In genomic region chr20:768426-768978, GRCh38 we compare ENCODE assay signal across 1 cellular context.
TF ChIP-seq lines count a peak whose summit lies in the region.

Gene SLC52A3 (minus strand): TSS chr20:768500. CDS start chr20:765774, 2,726 bp downstream.

TF ChIP-seq in GM23338, 12 proteins besides CTCF, POLR2A, EP300 and RAD21 (continued from another document):
- no peak for TF ChIP-seq ZNF462 (CRISPR knock-in tag; IDR thresholded peaks at IDR 0.05)
- no peak for TF ChIP-seq CREB1 (CRISPR knock-in tag; IDR thresholded peaks at IDR 0.05; ENCODE audit: low read depth)
- TF ChIP-seq, protein P1, sequence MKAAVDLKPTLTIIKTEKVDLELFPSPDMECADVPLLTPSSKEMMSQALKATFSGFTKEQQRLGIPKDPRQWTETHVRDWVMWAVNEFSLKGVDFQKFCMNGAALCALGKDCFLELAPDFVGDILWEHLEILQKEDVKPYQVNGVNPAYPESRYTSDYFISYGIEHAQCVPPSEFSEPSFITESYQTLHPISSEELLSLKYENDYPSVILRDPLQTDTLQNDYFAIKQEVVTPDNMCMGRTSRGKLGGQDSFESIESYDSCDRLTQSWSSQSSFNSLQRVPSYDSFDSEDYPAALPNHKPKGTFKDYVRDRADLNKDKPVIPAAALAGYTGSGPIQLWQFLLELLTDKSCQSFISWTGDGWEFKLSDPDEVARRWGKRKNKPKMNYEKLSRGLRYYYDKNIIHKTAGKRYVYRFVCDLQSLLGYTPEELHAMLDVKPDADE (IDR thresholded peaks at IDR 0.05) = no peak
- no peak for TF ChIP-seq ZNF114 (CRISPR knock-in tag; IDR thresholded peaks at IDR 0.05)
- no peak for TF ChIP-seq EZH2 (IDR thresholded peaks at IDR 0.05; ENCODE audit: low read depth, unreplicated experiment)
- no peak for TF ChIP-seq POLR2AphosphoS5 (IDR thresholded peaks at IDR 0.05; ENCODE audit: low read depth)
TF ChIP-seq in GM23338: peak in this region for 0.
